In the genomic region with DNA sequence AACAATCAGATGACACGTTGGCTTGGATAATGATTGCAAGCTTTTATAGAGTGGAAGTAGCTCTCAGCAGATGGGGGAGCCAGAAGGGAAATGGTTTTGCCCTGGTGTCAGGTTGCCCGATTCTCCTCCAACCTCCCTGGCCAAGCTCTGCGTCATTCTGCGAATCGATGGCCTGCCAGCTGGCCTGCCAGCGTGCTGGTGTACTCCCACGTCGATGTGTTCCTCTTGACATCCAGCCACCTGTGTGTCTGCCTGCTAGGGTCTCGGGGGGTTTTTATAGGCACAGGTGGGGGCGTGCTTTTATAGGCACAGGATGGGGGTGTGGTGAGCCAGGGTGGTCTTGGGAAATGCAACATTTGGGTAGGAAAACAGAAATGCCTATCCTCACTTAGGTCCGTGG, we compare ENCODE assay signal across 26 cellular contexts. TPM values are rescaled to one million over a fixed set of nuclear protein-coding genes. Genes with fewer than 3 reads are reported as not detected.
DNase-seq lines count a peak whose midpoint lies in the region; ATAC-seq, FAIRE-seq and TF ChIP-seq lines count a peak whose summit lies in the region.
"Had no signal": no experiment of that assay in that cellular context is flagged by ENCODE, and none has a peak within 500 bp of the region (broad histone marks: within the 10 kb centered on the region; RNA-seq: fewer than 3 reads in every experiment).

No MANE protein-coding gene starts in this region.

- H3K27ac ChIP-seq in pancreas = no peak overlapping the region
- H3K27ac ChIP-seq: BLaER1, body of pancreas had no signal

- peaks cover 3% of the 10 kb centered on the region for H3K4me1 Mint-ChIP-seq in chondrocyte (ENCODE audit: low read depth)

- H3K9me3 Mint-ChIP-seq in chondrocyte (ENCODE audit: low read depth) = peaks cover 27% of the 10 kb centered on the region

- no peak overlapping the region for H3K9ac ChIP-seq in iPS-15b (ENCODE audit: low read depth, low read length)
- H3K9ac ChIP-seq: BLaER1 had no signal

- no peak overlapping the region for H3K4me3 Mint-ChIP-seq in chondrocyte (ENCODE audit: unreplicated experiment)
- H3K4me3 Mint-ChIP-seq: activated T-cell treated with anti-CD3 and anti-CD28 coated beads, Interleukin-2, amount 50 U/mL, for 24 hours; dendritic cell treated with granulocyte-macrophage colony-stimulating factor and Interleukin-4, amounts not matched to agents 40 ng/mL and 50 ng/mL, for 4 days; immature natural killer cell had no signal

- intact Hi-C loops in pancreas (cut with DNase I) = no loop called here

- H3K27me3 ChIP-seq in iPS-15b (ENCODE audit: control insufficient read depth, insufficient read depth, low read length) (no peaks in the 10 kb centered on the region), pancreas (no peaks in the 10 kb centered on the region)
- H3K27me3 ChIP-seq: BLaER1, body of pancreas had no signal

- peak; percentile 41 for DNase-seq in NCI-H82 (lab: John Stamatoyannopoulos, UW)
- DNase-seq in NCI-H82 treated with DMSO at 0.1 percent for 48 hours (lab: John Stamatoyannopoulos, UW; ENCODE audit: unreplicated experiment) = no peak
- DNase-seq in SHP77 treated with DMSO at 0.1 percent for 48 hours (lab: John Stamatoyannopoulos, UW) = peak; percentile 90
- DNase-seq in omental fat pad (ENCODE audit: low spot score) = no peak
- DNase-seq in chondrocyte (ENCODE audit: low spot score) = no peak
- no peak for DNase-seq in midbrain (lab: John Stamatoyannopoulos, UW)
- no peak for DNase-seq in pancreas
- DNase-seq: activated CD4-positive, alpha-beta T cell treated with anti-CD3 and anti-CD28 coated beads, Interleukin-2, amount 50 U/mL, for 4 hours; activated T-cell treated with anti-CD3 and anti-CD28 coated beads, Interleukin-2, amount 50 U/mL, for 24 hours; body of pancreas; immature natural killer cell; naive thymus-derived CD4-positive, alpha-beta T cell; NCI-H1417 treated with DMSO at 0.1 percent for 48 hours; NCI-H774; stimulated activated CD4-positive, alpha-beta T cell treated with anti-CD3 and anti-CD28 coated beads, Interleukin-12 subunit alpha, Interleukin-12 subunit beta, amount 100 ng/mL, for 4 hours; stimulated activated naive CD4-positive, alpha-beta T cell had no signal

- no peak for FAIRE-seq in pancreas (lab: Jason Lieb, UNC)
- FAIRE-seq: A204.1, H54 had no signal

- 93 to 95% methylated on average over 11 of the region's 11 CpGs for WGBS in pancreas, 2 donors

- H3K36me3 Mint-ChIP-seq in chondrocyte (ENCODE audit: low read depth) = peaks cover 9% of the 10 kb centered on the region

- TF ChIP-seq CTCF in omental fat pad (IDR thresholded peaks at IDR 0.05) = no peak
- no peak for TF ChIP-seq CTCF in chondrocyte (IDR thresholded peaks at IDR 0.05)
- TF ChIP-seq CTCF in pancreas (IDR thresholded peaks at IDR 0.05) = no peak

- no peaks in the 10 kb centered on the region for H3K9me3 ChIP-seq in iPS-15b (ENCODE audit: control insufficient read depth, insufficient read depth, low read length)
- no peaks in the 10 kb centered on the region for H3K9me3 ChIP-seq in pancreas
- H3K9me3 ChIP-seq: body of pancreas had no signal

- H3K4me1 ChIP-seq in iPS-15b (ENCODE audit: control insufficient read depth, insufficient read depth, low read length) (peaks cover 18% of the 10 kb centered on the region), pancreas (peaks cover 0 to 8% (median 5%) of the 10 kb centered on the region in 3 donors)

- H3K4me3 ChIP-seq in iPS-15b (ENCODE audit: low read depth, low read length) (peak overlapping the region; percentile 28), pancreas (no peak overlapping the region)
- H3K4me3 ChIP-seq: BLaER1, body of pancreas had no signal

- no peaks in the 10 kb centered on the region for H3K36me3 ChIP-seq in iPS-15b (ENCODE audit: control insufficient read depth, insufficient read depth, low read length)
- H3K36me3 ChIP-seq in pancreas = no peaks in the 10 kb centered on the region

- no peak for ATAC-seq in omental fat pad (ENCODE audit: low FRiP score)
- no peak for ATAC-seq in pancreas
- ATAC-seq: activated naive CD4-positive, alpha-beta T cell treated with anti-CD3 and anti-CD28 coated beads, Interleukin-2, amount 50 U/mL, for 72 hours; body of pancreas; naive thymus-derived CD4-positive, alpha-beta T cell had no signal

- H3K27me3 Mint-ChIP-seq in chondrocyte (ENCODE audit: low read depth) = no peaks in the 10 kb centered on the region
- H3K27me3 Mint-ChIP-seq: dendritic cell treated with granulocyte-macrophage colony-stimulating factor and Interleukin-4, amounts not matched to agents 40 ng/mL and 50 ng/mL, for 4 days; type B pancreatic cell had no signal

- H3K27ac Mint-ChIP-seq in chondrocyte (ENCODE audit: unreplicated experiment) = no peak overlapping the region
- H3K27ac Mint-ChIP-seq: activated naive CD4-positive, alpha-beta T cell treated with anti-CD3 and anti-CD28 coated beads, Interleukin-2, amount 50 U/mL, for 72 hours; activated T-cell treated with anti-CD3 and anti-CD28 coated beads, Interleukin-2, amount 50 U/mL, for 24 hours; dendritic cell treated with granulocyte-macrophage colony-stimulating factor and Interleukin-4, amounts not matched to agents 40 ng/mL and 50 ng/mL, for 4 days; immature natural killer cell; naive thymus-derived CD4-positive, alpha-beta T cell had no signal

RNA-seq across cellular contexts. Expression of gene NET1, which starts 4.6 kb away (rescaled TPM):
- total RNA-seq in omental fat pad = 100 to 1,000 TPM in 3 of 4 donors, 10 to 100 TPM in 1; 80.7 to 201 (median 139) TPM
- total RNA-seq in chondrocyte = 23.2 to 47.5 TPM (median 42.3 TPM) in 3 replicates
- 10 to 100 TPM; 26.9 to 68.0 (median 43.6) TPM for total RNA-seq in pancreas
- 10 to 100 TPM; 13.0 to 19.7 TPM for polyA plus RNA-seq in pancreas

RNA-seq across cellular contexts. Expression of gene TUBAL3, which starts 12.4 kb away (rescaled TPM):
- total RNA-seq in omental fat pad (not detected), chondrocyte (not detected in 3 replicates), pancreas (under 1 TPM in 1 of 6 donors, not detected in 5; 0.09 TPM)
- under 1 TPM; 0.08 to 0.14 TPM for polyA plus RNA-seq in pancreas
- total RNA-seq: activated naive CD4-positive, alpha-beta T cell treated with anti-CD3 and anti-CD28 coated beads, Interleukin-2, amount 50 U/mL, for 72 hours; body of pancreas; epithelial cell of proximal tubule; lung microvascular endothelial cell; naive thymus-derived CD4-positive, alpha-beta T cell; posterior vena cava had no signal
- polyA plus RNA-seq: immature natural killer cell; naive thymus-derived CD4-positive, alpha-beta T cell had no signal

RNA-seq across cellular contexts. Expression of gene UCN3, which starts 52.2 kb away (rescaled TPM):
- total RNA-seq in omental fat pad (not detected), chondrocyte (not detected in 3 replicates), pancreas (1 to 10 TPM in 4 of 6 donors, under 1 TPM in 2; 0.66 to 5.5 (median 1.8) TPM)
- 10 to 100 TPM; 17.2 to 45.7 TPM for polyA plus RNA-seq in pancreas
- total RNA-seq: activated naive CD4-positive, alpha-beta T cell treated with anti-CD3 and anti-CD28 coated beads, Interleukin-2, amount 50 U/mL, for 72 hours; epithelial cell of proximal tubule; lung microvascular endothelial cell; naive thymus-derived CD4-positive, alpha-beta T cell; posterior vena cava had no signal
- polyA plus RNA-seq: immature natural killer cell; naive thymus-derived CD4-positive, alpha-beta T cell had no signal

Comparison
In these comparisons a context has a peak if more than half of its experiments do, and no peak if none do; other contexts are left out.
1. DNase-seq: peak in NCI-H82 (single experiment) and SHP77 treated with DMSO at 0.1 percent for 48 hours (single experiment); none in NCI-H82 treated with DMSO at 0.1 percent for 48 hours (single experiment), omental fat pad (single experiment), chondrocyte (single experiment), midbrain (single experiment) and pancreas (0 of 6).